ENCODE assay signal across 29 cellular contexts in genomic region chr3:42756681-42757213, GRCh38. TPM values are rescaled to one million over a fixed set of nuclear protein-coding genes. Genes with fewer than 3 reads are reported as not detected.
"Had no signal": no experiment of that assay in that cellular context is flagged by ENCODE, and none has a peak within 500 bp of the region (broad histone marks: within the 10 kb centered on the region; RNA-seq: fewer than 3 reads in every experiment).

No MANE protein-coding gene starts in this region.

- H3K4me3 Mint-ChIP-seq: activated CD4-positive, alpha-beta memory T cell treated with anti-CD3 and anti-CD28 coated beads, Interleukin-2, amount 10 ng/mL, durations not matched to agents 7 days and 5 days; activated CD4-positive, alpha-beta T cell treated with anti-CD3 and anti-CD28 coated beads, Interleukin-2, amount 10 ng/mL, durations not matched to agents 24 days and 14 days; activated naive CD4-positive, alpha-beta T cell treated with anti-CD3 and anti-CD28 coated beads, Interleukin-2, amount 10 ng/mL, durations not matched to agents 7 days and 5 days; activated naive CD8-positive, alpha-beta T cell treated with anti-CD3 and anti-CD28 coated beads, Interleukin-2, amount 10 ng/mL, durations not matched to agents 7 days and 5 days; brain; naive B cell; nephron progenitor cell; T-helper 17 cell had no signal

- H3K36me3 ChIP-seq: ascending aorta, cardiac muscle cell, colonic mucosa, heart left ventricle, left ventricle myocardium inferior, ovary had no signal

- H3K4me3 ChIP-seq: ascending aorta, cardiac muscle cell, colonic mucosa, esophagus muscularis mucosa, heart left ventricle, left ventricle myocardium inferior, ovary, testis had no signal

- H3K9me3 ChIP-seq: ascending aorta, colonic mucosa, esophagus muscularis mucosa, heart left ventricle, left ventricle myocardium inferior, ovary, testis had no signal

- DNase-seq: activated CD4-positive, alpha-beta memory T cell treated with anti-CD3 and anti-CD28 coated beads, Interleukin-2, amount 10 ng/mL, durations not matched to agents 7 days and 5 days; activated CD4-positive, alpha-beta T cell treated with anti-CD3 and anti-CD28 coated beads, Interleukin-2, amount 10 ng/mL, durations not matched to agents 24 days and 14 days; activated CD4-positive, CD25-positive, alpha-beta regulatory T cell treated with anti-CD3 and anti-CD28 coated beads, Interleukin-2, amount 50 U/mL, for 72 hours; activated gamma-delta T cell; activated naive CD4-positive, alpha-beta T cell treated with anti-CD3 and anti-CD28 coated beads, Interleukin-2, amount 10 ng/mL, durations not matched to agents 7 days and 5 days; activated naive CD8-positive, alpha-beta T cell treated with anti-CD3 and anti-CD28 coated beads, Interleukin-2, amount 10 ng/mL, durations not matched to agents 7 days and 5 days; cerebellar nuclear complex; colonic mucosa; foreskin keratinocyte; heart left ventricle; kidney glomerular epithelial cell; left ventricle myocardium inferior; naive B cell; nephron progenitor cell; ovary; stimulated activated CD4-positive, alpha-beta T cell treated with anti-CD3 and anti-CD28 coated beads, Interleukin-15, amount 100 ng/mL, for 24 hours; stimulated activated CD4-positive, alpha-beta T cell treated with anti-CD3 and anti-CD28 coated beads, Interleukin-2, amount 100 ng/mL, for 24 hours; stimulated activated naive CD8-positive, alpha-beta T cell treated with anti-CD3 and anti-CD28 coated beads, Interleukin-15, Interleukin-2, amounts not matched to agents 100 U/mL and 50 U/mL, for 24 hours; T-helper 17 cell; testis; trophoblast cell had no signal

- H3K36me3 Mint-ChIP-seq: activated naive CD4-positive, alpha-beta T cell treated with anti-CD3 and anti-CD28 coated beads, Interleukin-2, amount 10 ng/mL, durations not matched to agents 7 days and 5 days; activated naive CD8-positive, alpha-beta T cell treated with anti-CD3 and anti-CD28 coated beads, Interleukin-2, amount 10 ng/mL, durations not matched to agents 7 days and 5 days; brain; naive B cell had no signal

- ATAC-seq: heart left ventricle; SK-N-SH treated with all-trans-retinoic acid at 6 μM for 48 hours; stimulated activated naive CD8-positive, alpha-beta T cell treated with anti-CD3 and anti-CD28 coated beads, Interleukin-15, Interleukin-2, amounts not matched to agents 100 U/mL and 50 U/mL, for 24 hours; T-helper 17 cell had no signal

- H3K27ac Mint-ChIP-seq: activated CD4-positive, alpha-beta memory T cell treated with anti-CD3 and anti-CD28 coated beads, Interleukin-2, amount 10 ng/mL, durations not matched to agents 7 days and 5 days; activated CD4-positive, alpha-beta T cell treated with anti-CD3 and anti-CD28 coated beads, Interleukin-2, amount 10 ng/mL, durations not matched to agents 24 days and 14 days; activated naive CD4-positive, alpha-beta T cell treated with anti-CD3 and anti-CD28 coated beads, Interleukin-2, amount 10 ng/mL, durations not matched to agents 7 days and 5 days; activated naive CD8-positive, alpha-beta T cell treated with anti-CD3 and anti-CD28 coated beads, Interleukin-2, amount 10 ng/mL, durations not matched to agents 7 days and 5 days; brain; nephron progenitor cell; progenitor cell of endocrine pancreas; T-helper 17 cell had no signal

- H3K4me1 Mint-ChIP-seq: naive B cell, nephron progenitor cell had no signal

- H3K27me3 Mint-ChIP-seq: progenitor cell of endocrine pancreas had no signal

- H3K27ac ChIP-seq: ascending aorta, cardiac muscle cell, colonic mucosa, esophagus muscularis mucosa, foreskin keratinocyte, heart left ventricle, left ventricle myocardium inferior, ovary, testis had no signal

- H3K27me3 ChIP-seq: ascending aorta, cardiac muscle cell, colonic mucosa, esophagus muscularis mucosa, heart left ventricle, ovary, testis had no signal

- H3K4me1 ChIP-seq: ascending aorta, colonic mucosa, foreskin keratinocyte, left ventricle myocardium inferior, testis had no signal

- H3K9me3 Mint-ChIP-seq: activated CD4-positive, alpha-beta memory T cell treated with anti-CD3 and anti-CD28 coated beads, Interleukin-2, amount 10 ng/mL, durations not matched to agents 7 days and 5 days; activated CD4-positive, alpha-beta T cell treated with anti-CD3 and anti-CD28 coated beads, Interleukin-2, amount 10 ng/mL, durations not matched to agents 24 days and 14 days; activated naive CD4-positive, alpha-beta T cell treated with anti-CD3 and anti-CD28 coated beads, Interleukin-2, amount 10 ng/mL, durations not matched to agents 7 days and 5 days; activated naive CD8-positive, alpha-beta T cell treated with anti-CD3 and anti-CD28 coated beads, Interleukin-2, amount 10 ng/mL, durations not matched to agents 7 days and 5 days; brain; naive B cell; nephron progenitor cell had no signal

RNA-seq across cellular contexts. Expression of gene HHATL, which starts 54.1 kb away (rescaled TPM):
- total RNA-seq: activated CD4-positive, alpha-beta T cell treated with anti-CD3 and anti-CD28 coated beads, Interleukin-2, amount 10 ng/mL, durations not matched to agents 24 days and 14 days; activated naive CD8-positive, alpha-beta T cell treated with anti-CD3 and anti-CD28 coated beads, Interleukin-2, amount 10 ng/mL, durations not matched to agents 7 days and 5 days; ascending aorta; foreskin keratinocyte; lung microvascular endothelial cell; progenitor cell of endocrine pancreas; renal cortical epithelial cell; T-helper 17 cell had no signal
